Comparison of ENCODE assay signal across 21 cellular contexts in genomic region chr6:168658059-168658458, GRCh38.
"Had no signal": no experiment of that assay in that cellular context is flagged by ENCODE, and none has a peak within 500 bp of the region (broad histone marks: within the 10 kb centered on the region; RNA-seq: fewer than 3 reads in every experiment).

No MANE protein-coding gene starts in this region.

- H3K27ac Mint-ChIP-seq: activated CD4-positive, alpha-beta memory T cell treated with anti-CD3 and anti-CD28 coated beads for 36 hours; activated CD4-positive, alpha-beta T cell treated with anti-CD3 and anti-CD28 coated beads for 36 hours; activated CD8-positive, alpha-beta memory T cell treated with anti-CD3 and anti-CD28 coated beads, Interleukin-2, amount 10 ng/mL, durations not matched to agents 7 days and 5 days; activated T-helper 17 cell treated with anti-CD3 and anti-CD28 coated beads, Interleukin-2, amount 50 U/mL, for 72 hours; nephron progenitor cell; stimulated activated naive B cell treated with anti-CD40 and anti-IgM and Interleukin-4, amounts not matched to agents 10 μg/mL and 1 μg/mL and 100 μg/mL, for 72 hours; WTC11 had no signal

- H3K4me3 ChIP-seq: colonic mucosa, gastrocnemius medialis, left ventricle myocardium inferior, upper lobe of right lung had no signal

- H3K4me3 Mint-ChIP-seq: activated CD4-positive, alpha-beta memory T cell treated with anti-CD3 and anti-CD28 coated beads for 36 hours; activated CD4-positive, alpha-beta T cell treated with anti-CD3 and anti-CD28 coated beads for 36 hours; activated CD8-positive, alpha-beta memory T cell treated with anti-CD3 and anti-CD28 coated beads, Interleukin-2, amount 10 ng/mL, durations not matched to agents 7 days and 5 days; activated T-helper 17 cell treated with anti-CD3 and anti-CD28 coated beads, Interleukin-2, amount 50 U/mL, for 72 hours; central memory CD8-positive, alpha-beta T cell; nephron progenitor cell; stimulated activated naive B cell treated with anti-CD40 and anti-IgM and Interleukin-4, amounts not matched to agents 10 μg/mL and 1 μg/mL and 100 μg/mL, for 72 hours; WTC11 had no signal

- H3K9me3 Mint-ChIP-seq: central memory CD8-positive, alpha-beta T cell had no signal

- H3K27me3 Mint-ChIP-seq: activated CD8-positive, alpha-beta memory T cell treated with anti-CD3 and anti-CD28 coated beads, Interleukin-2, amount 10 ng/mL, durations not matched to agents 7 days and 5 days; stimulated activated naive B cell treated with anti-CD40 and anti-IgM and Interleukin-4, amounts not matched to agents 10 μg/mL and 1 μg/mL and 100 μg/mL, for 72 hours had no signal

- H3K9me3 ChIP-seq: colonic mucosa, gastrocnemius medialis, upper lobe of right lung had no signal

- H3K4me1 Mint-ChIP-seq: activated CD4-positive, alpha-beta T cell treated with anti-CD3 and anti-CD28 coated beads for 36 hours; activated CD8-positive, alpha-beta memory T cell treated with anti-CD3 and anti-CD28 coated beads, Interleukin-2, amount 10 ng/mL, durations not matched to agents 7 days and 5 days; activated T-helper 17 cell treated with anti-CD3 and anti-CD28 coated beads, Interleukin-2, amount 50 U/mL, for 72 hours; central memory CD8-positive, alpha-beta T cell; stimulated activated naive B cell treated with anti-CD40 and anti-IgM and Interleukin-4, amounts not matched to agents 10 μg/mL and 1 μg/mL and 100 μg/mL, for 72 hours had no signal

- FAIRE-seq: endometrium had no signal

- H3K36me3 ChIP-seq: brain microvascular endothelial cell, colonic mucosa, gastrocnemius medialis, upper lobe of right lung had no signal

- H3K36me3 Mint-ChIP-seq: activated CD4-positive, alpha-beta memory T cell treated with anti-CD3 and anti-CD28 coated beads for 36 hours; activated CD8-positive, alpha-beta memory T cell treated with anti-CD3 and anti-CD28 coated beads, Interleukin-2, amount 10 ng/mL, durations not matched to agents 7 days and 5 days; stimulated activated naive B cell treated with anti-CD40 and anti-IgM and Interleukin-4, amounts not matched to agents 10 μg/mL and 1 μg/mL and 100 μg/mL, for 72 hours had no signal

- H3K27me3 ChIP-seq: brain microvascular endothelial cell, colonic mucosa, gastrocnemius medialis, upper lobe of right lung had no signal

- H3K4me1 ChIP-seq: colonic mucosa, gastrocnemius medialis, left ventricle myocardium inferior, upper lobe of right lung had no signal

- DNase-seq: activated CD4-positive, alpha-beta memory T cell treated with anti-CD3 and anti-CD28 coated beads for 36 hours; activated CD4-positive, alpha-beta T cell treated with anti-CD3 and anti-CD28 coated beads for 36 hours; activated CD8-positive, alpha-beta memory T cell treated with anti-CD3 and anti-CD28 coated beads, Interleukin-2, amount 10 ng/mL, durations not matched to agents 7 days and 5 days; activated naive CD4-positive, alpha-beta T cell treated with anti-CD3 and anti-CD28 coated beads, Interleukin-2, amount 50 U/mL, for 16 hours; aorta; brain microvascular endothelial cell; colonic mucosa; gastrocnemius medialis; kidney glomerular epithelial cell; left ventricle myocardium inferior; mammary epithelial cell; midbrain; nephron progenitor cell; nucleus accumbens; posterior cingulate gyrus; stimulated activated naive B cell treated with anti-CD40 and anti-IgM and Interleukin-4, amounts not matched to agents 10 μg/mL and 1 μg/mL and 100 μg/mL, for 72 hours; upper lobe of right lung had no signal

- ATAC-seq: activated CD4-positive, alpha-beta T cell treated with anti-CD3 and anti-CD28 coated beads for 36 hours; activated CD8-positive, alpha-beta memory T cell treated with anti-CD3 and anti-CD28 coated beads, Interleukin-2, amount 10 ng/mL, durations not matched to agents 7 days and 5 days; activated T-helper 17 cell treated with anti-CD3 and anti-CD28 coated beads, Interleukin-2, amount 50 U/mL, for 72 hours; gastrocnemius medialis; stimulated activated naive B cell treated with anti-CD40 and anti-IgM and Interleukin-4, amounts not matched to agents 10 μg/mL and 1 μg/mL and 100 μg/mL, for 72 hours; upper lobe of right lung; WTC11 had no signal

- H3K27ac ChIP-seq: brain microvascular endothelial cell, colonic mucosa, gastrocnemius medialis, left ventricle myocardium inferior, upper lobe of right lung had no signal
